19 cellular contexts compared by ENCODE assay signal in genomic region chr1:169005776-169006175, GRCh38.
"Had no signal": no experiment of that assay in that cellular context is flagged by ENCODE, and none has a peak within 500 bp of the region (broad histone marks: within the 10 kb centered on the region; RNA-seq: fewer than 3 reads in every experiment).

No MANE protein-coding gene starts in this region.

- DNase-seq: activated CD4-positive, alpha-beta T cell treated with anti-CD3 and anti-CD28 coated beads for 48 hours; activated CD4-positive, alpha-beta T cell treated with anti-CD3 and anti-CD28 coated beads, Interleukin-2, amount 50 U/mL, for 48 hours; activated CD4-positive, CD25-positive, alpha-beta regulatory T cell treated with anti-CD3 and anti-CD28 coated beads, Interleukin-2, amount 50 U/mL, for 72 hours; activated CD8-positive, alpha-beta memory T cell treated with anti-CD3 and anti-CD28 coated beads for 24 hours; activated effector memory CD4-positive, alpha-beta T cell treated with anti-CD3 and anti-CD28 coated beads, Interleukin-2, amount 50 U/mL, for 16 hours; activated naive CD4-positive, alpha-beta T cell treated with Interleukin-2 at 50 U/mL for 16 hours; activated naive CD8-positive, alpha-beta T cell treated with anti-CD3 and anti-CD28 coated beads, Interleukin-2, amount 50 U/mL, for 24 hours; activated T-cell treated with anti-CD3 and anti-CD28 coated beads, Interleukin-2, amount 50 U/mL, for 4 hours; amniotic stem cell; body of pancreas; NCI-H1092; NCI-H1417 treated with DMSO at 0.1 percent for 48 hours; NCI-H1694; NCI-H2029; NCI-H2107; NCI-H510A treated with DMSO at 0.1 percent for 48 hours; PC-3; RPMI8226; T-helper 9 cell had no signal
